In the genomic region with DNA sequence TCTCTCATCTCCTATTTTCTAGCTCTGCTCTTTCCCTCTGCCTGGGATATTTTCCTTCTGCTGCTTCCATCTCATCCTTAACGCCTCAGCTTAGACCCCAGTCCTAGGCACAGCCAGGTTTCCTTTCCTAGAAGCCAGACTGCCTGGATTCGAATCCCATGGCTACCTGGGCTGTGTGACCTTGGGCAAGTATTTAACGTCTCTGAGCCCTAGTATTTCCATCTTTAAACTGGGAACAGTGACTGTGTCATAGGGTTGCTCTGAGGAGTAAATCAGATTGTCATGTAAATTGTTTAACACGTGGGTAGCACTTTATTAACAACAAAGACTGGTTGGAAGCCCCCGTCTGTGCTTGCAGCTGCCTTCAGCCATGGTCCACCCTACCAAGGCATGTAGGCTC, we compare ENCODE assay signal across 20 cellular contexts. TPM values are rescaled to one million over a fixed set of nuclear protein-coding genes. Genes with fewer than 3 reads are reported as not detected.
DNase-seq lines count a peak whose midpoint lies in the region; ATAC-seq, FAIRE-seq and TF ChIP-seq lines count a peak whose summit lies in the region.
"Had no signal": no experiment of that assay in that cellular context is flagged by ENCODE, and none has a peak within 500 bp of the region (broad histone marks: within the 10 kb centered on the region; RNA-seq: fewer than 3 reads in every experiment).

No MANE protein-coding gene starts in this region.

- no peak overlapping the region for H3K27ac ChIP-seq in K562 (ENCODE audit: extremely low read depth, low read depth, low read length)
- H3K27ac ChIP-seq in naive thymus-derived CD4-positive, alpha-beta T cell (ENCODE audit: low read depth, low read length) = no peak overlapping the region
- H3K27ac ChIP-seq in thoracic aorta = peak overlapping the region; percentile 95 to 98
- no peak overlapping the region for H3K27ac ChIP-seq in testis

- H3K4me1 ChIP-seq in K562 (replicated peaks in 1 of 2; ENCODE audit: control insufficient read depth in 2 of 2, insufficient read depth in 2 of 2, low read length in 2 of 2) = peaks cover 36 to 57% of the 10 kb centered on the region in 2 experiments
- H3K4me1 ChIP-seq in naive thymus-derived CD4-positive, alpha-beta T cell (ENCODE audit: control insufficient read depth in 2 of 2, insufficient read depth in 2 of 2, low read length in 2 of 2) = peaks cover 23 to 57% of the 10 kb centered on the region in 2 donors
- peaks cover 64 to 92% of the 10 kb centered on the region in 2 donors for H3K4me1 ChIP-seq in thoracic aorta (ENCODE audit: control insufficient read depth in 1 of 2, low read depth in 2 of 2)
- peaks cover 17% of the 10 kb centered on the region for H3K4me1 ChIP-seq in testis

- intact Hi-C loops in K562 (cut with micrococcal nuclease) (loop anchor here (5.0 kb wide), 2 partner anchors 72 to 192 kb away; no protein-coding TSS in a partner anchor), testis (cut with DNase I; ENCODE audit: low total_unique reads) (no loop called here)
- intact Hi-C loops in naive thymus-derived CD4-positive, alpha-beta T cell (cut with micrococcal nuclease) = loop anchor here in 1 of 2 donors (5.0 kb wide), 1 partner anchor 192 kb away; no protein-coding TSS in a partner anchor

- peaks cover 86% of the 10 kb centered on the region for H3K79me2 ChIP-seq in K562 (ENCODE audit: control insufficient read depth, insufficient read depth, low read length)

- H3K27me3 ChIP-seq in K562 (ENCODE audit: control insufficient read depth in 2 of 2, insufficient read depth in 2 of 2, low read length in 2 of 2) (no peaks in the 10 kb centered on the region), thoracic aorta (replicated peaks; ENCODE audit: insufficient read depth) (no peaks in the 10 kb centered on the region), testis (no peaks in the 10 kb centered on the region)
- H3K27me3 ChIP-seq in naive thymus-derived CD4-positive, alpha-beta T cell (ENCODE audit: control insufficient read depth in 2 of 2, insufficient read depth in 2 of 2, low read length in 2 of 2) = no peaks in the 10 kb centered on the region
- H3K27me3 ChIP-seq: adrenal gland, hepatocyte had no signal

- no peak for DNase-seq in activated T-cell treated with anti-CD3 and anti-CD28 coated beads, Interleukin-2, amount 50 U/mL, for 72 hours
- no peak for DNase-seq in activated T-cell treated with anti-CD3 and anti-CD28 coated beads, Interleukin-2, amount 50 U/mL, for 4 hours
- no peak for DNase-seq in K562 (ENCODE audit: extremely low read depth in 1 of 4, low spot score in 3 of 4)
- no peak for DNase-seq in naive thymus-derived CD4-positive, alpha-beta T cell
- no peak for DNase-seq in thoracic aorta (ENCODE audit: low spot score)
- no peak for DNase-seq in glutamatergic neuron
- no peak for DNase-seq in testis
- DNase-seq in NCI-H1417 treated with DMSO at 0.1 percent for 48 hours (lab: John Stamatoyannopoulos, UW) = no peak
- DNase-seq: DMS79 treated with DMSO at 0.1 percent for 48 hours; effector CD8-positive, alpha-beta T cell; HFFc6; spleen had no signal

- H3K4me2 ChIP-seq in K562 (ENCODE audit: insufficient read depth, low read length) = no peak overlapping the region

- H3K9me1 ChIP-seq in K562 (ENCODE audit: control insufficient read depth, insufficient read depth, low read length) = peaks cover 18% of the 10 kb centered on the region

- no peak for TF ChIP-seq CTCF in K562 (IDR thresholded peaks at IDR 0.05 in 2 of 3, conservative IDR thresholded peaks at IDR 0.05 in 1 of 3; ENCODE audit: insufficient read depth in 2 of 3, low read depth in 1 of 3, low read length in 3 of 3)
- no peak for TF ChIP-seq CTCF in thoracic aorta (IDR thresholded peaks at IDR 0.05)
- no peak for TF ChIP-seq CTCF in glutamatergic neuron (IDR thresholded peaks at IDR 0.05; ENCODE audit: partially characterized antibody, unreplicated experiment)
- no peak for TF ChIP-seq CTCF in testis (IDR thresholded peaks at IDR 0.05)

- CTCF ChIA-PET in K562 (lab: Yijun Ruan, JAX; ENCODE audit: low intra/inter-chr PET ratio) = no interaction called here
- CTCF ChIA-PET in naive thymus-derived CD4-positive, alpha-beta T cell (lab: Charles Lee) = interaction anchor here (3.5 to 8.2 kb wide), 2 partner anchors 18 to 59 kb away, joined by 11 to 110 read pairs; partner anchors contain the start of gene DHRS3

- H3K36me3 ChIP-seq in K562 (ENCODE audit: control insufficient read depth, insufficient read depth, low read length) (peaks cover 71% of the 10 kb centered on the region), thoracic aorta (no peaks in the 10 kb centered on the region), testis (ENCODE audit: low read depth, missing control alignments) (no peaks in the 10 kb centered on the region)
- no peaks in the 10 kb centered on the region for H3K36me3 ChIP-seq in naive thymus-derived CD4-positive, alpha-beta T cell (ENCODE audit: control insufficient read depth in 2 of 3, insufficient read depth in 3 of 3, low read length in 3 of 3)
- H3K36me3 ChIP-seq: adrenal gland, spleen had no signal

- 66% methylated on average over 5 of the region's 5 CpGs for WGBS in K562 (ENCODE audit: insufficient coverage, low coverage, missing lambda C conversion rate)
- 68 to 84% methylated on average over 5 of the region's 5 CpGs for WGBS in testis, 2 donors

- no TSS peak for BruUV-seq in K562 (replicated peaks; lab: Mats Ljungman, UMichigan)

- no peak overlapping the region for H2AFZ ChIP-seq in K562 (ENCODE audit: low read depth, low read length)
- H2AFZ ChIP-seq: hepatocyte had no signal

- no peak for TF ChIP-seq EP300 in K562 (IDR thresholded peaks at IDR 0.05; ENCODE audit: low read length)

- no peak for TF ChIP-seq POLR2A in K562 (conservative IDR thresholded peaks at IDR 0.05)
- TF ChIP-seq POLR2A in testis (IDR thresholded peaks at IDR 0.05) = no peak

- peaks cover 69% of the 10 kb centered on the region for H3K4me1 Mint-ChIP-seq in activated T-cell treated with anti-CD3 and anti-CD28 coated beads, Interleukin-2, amount 50 U/mL, for 72 hours (ENCODE audit: low read depth)
- peaks cover 60% of the 10 kb centered on the region for H3K4me1 Mint-ChIP-seq in activated T-cell treated with anti-CD3 and anti-CD28 coated beads, Interleukin-2, amount 50 U/mL, for 4 hours (ENCODE audit: low read depth)
- peaks cover 27 to 85% (median 72%) of the 10 kb centered on the region in 7 donors for H3K4me1 Mint-ChIP-seq in naive thymus-derived CD4-positive, alpha-beta T cell
- no peaks in the 10 kb centered on the region for H3K4me1 Mint-ChIP-seq in glutamatergic neuron (ENCODE audit: low read depth, unreplicated experiment)

- ATAC-seq in activated T-cell treated with anti-CD3 and anti-CD28 coated beads, Interleukin-2, amount 50 U/mL, for 72 hours (replicated peaks in 1 of 2) = no peak
- no peak for ATAC-seq in activated T-cell treated with anti-CD3 and anti-CD28 coated beads, Interleukin-2, amount 50 U/mL, for 4 hours
- ATAC-seq in K562 (no peak), thoracic aorta (ENCODE audit: insufficient number of reproducible peaks, low FRiP score, low read depth) (no peak)
- ATAC-seq in naive thymus-derived CD4-positive, alpha-beta T cell = no peak

- no peak overlapping the region for H3K9ac ChIP-seq in K562 (ENCODE audit: insufficient read depth in 1 of 2, low read depth in 2 of 2, low read length in 2 of 2)

- no peak for TF ChIP-seq RAD21 in K562 (CRISPR knock-in tag; conservative IDR thresholded peaks at IDR 0.05 in 1 of 2, IDR thresholded peaks at IDR 0.05 in 1 of 2)

- peak overlapping the region; percentile 24 for H3K27ac Mint-ChIP-seq in activated T-cell treated with anti-CD3 and anti-CD28 coated beads, Interleukin-2, amount 50 U/mL, for 72 hours
- H3K27ac Mint-ChIP-seq in naive thymus-derived CD4-positive, alpha-beta T cell = peak overlapping the region in 6 of 9 donors; percentile 2 to 47 (median 26)
- H3K27ac Mint-ChIP-seq in glutamatergic neuron (ENCODE audit: unreplicated experiment) = no peak overlapping the region
- H3K27ac Mint-ChIP-seq: HFFc6 had no signal

- peaks cover 31% of the 10 kb centered on the region for H4K20me1 ChIP-seq in K562 (replicated peaks; ENCODE audit: control insufficient read depth, insufficient read depth, low read length)

- no peak overlapping the region for H3K4me3 Mint-ChIP-seq in activated T-cell treated with anti-CD3 and anti-CD28 coated beads, Interleukin-2, amount 50 U/mL, for 72 hours
- H3K4me3 Mint-ChIP-seq in activated T-cell treated with anti-CD3 and anti-CD28 coated beads, Interleukin-2, amount 50 U/mL, for 4 hours = no peak overlapping the region
- peak overlapping the region in 1 of 10 donors; percentile 33 for H3K4me3 Mint-ChIP-seq in naive thymus-derived CD4-positive, alpha-beta T cell
- no peak overlapping the region for H3K4me3 Mint-ChIP-seq in glutamatergic neuron (ENCODE audit: unreplicated experiment)
- H3K4me3 Mint-ChIP-seq: HFFc6 had no signal

- no peak overlapping the region for H3K4me3 ChIP-seq in K562
- H3K4me3 ChIP-seq in naive thymus-derived CD4-positive, alpha-beta T cell (ENCODE audit: low read length) = no peak overlapping the region
- H3K4me3 ChIP-seq in thoracic aorta = no peak overlapping the region
- no peak overlapping the region for H3K4me3 ChIP-seq in testis
- H3K4me3 ChIP-seq: adrenal gland, hepatocyte, spleen had no signal

- in situ Hi-C loops in K562 (cut with MboI) = loop anchor here (25.0 kb wide), 1 partner anchor 287 kb away; no protein-coding TSS in a partner anchor

- peaks cover 0 to 1% of the 10 kb centered on the region in 2 donors for H3K36me3 Mint-ChIP-seq in activated T-cell treated with anti-CD3 and anti-CD28 coated beads, Interleukin-2, amount 50 U/mL, for 72 hours (ENCODE audit: insufficient read depth in 2 of 2)
- H3K36me3 Mint-ChIP-seq in activated T-cell treated with anti-CD3 and anti-CD28 coated beads, Interleukin-2, amount 50 U/mL, for 4 hours (ENCODE audit: insufficient read depth) = no peaks in the 10 kb centered on the region
- H3K36me3 Mint-ChIP-seq in naive thymus-derived CD4-positive, alpha-beta T cell = peaks cover 0 to 12% (median 6%) of the 10 kb centered on the region in 5 donors
- no peaks in the 10 kb centered on the region for H3K36me3 Mint-ChIP-seq in glutamatergic neuron (ENCODE audit: unreplicated experiment)

- no peaks in the 10 kb centered on the region for H3K9me3 Mint-ChIP-seq in activated T-cell treated with anti-CD3 and anti-CD28 coated beads, Interleukin-2, amount 50 U/mL, for 72 hours
- H3K9me3 Mint-ChIP-seq in activated T-cell treated with anti-CD3 and anti-CD28 coated beads, Interleukin-2, amount 50 U/mL, for 4 hours = no peaks in the 10 kb centered on the region
- H3K9me3 Mint-ChIP-seq in naive thymus-derived CD4-positive, alpha-beta T cell = no peaks in the 10 kb centered on the region
- H3K9me3 Mint-ChIP-seq in glutamatergic neuron (ENCODE audit: unreplicated experiment) = peaks cover 4% of the 10 kb centered on the region
- H3K9me3 Mint-ChIP-seq: HFFc6 had no signal

- FAIRE-seq in K562 (lab: Jason Lieb, UNC) = no peak
- FAIRE-seq: RCC 7860 had no signal

- POLR2A ChIA-PET in K562 (lab: Yijun Ruan, JAX) = interaction anchor here (0.6 to 2.0 kb wide), 6 partner anchors 10 to 1270 kb away, joined by 3 to 7 read pairs (median 4); no protein-coding TSS in a partner anchor
- POLR2A ChIA-PET in naive thymus-derived CD4-positive, alpha-beta T cell (lab: Charles Lee) = interaction anchor here (12.3 kb wide), 1 partner anchor 18 kb away, joined by 204 read pairs; the partner anchor contains the start of gene DHRS3

- H3K9me3 ChIP-seq in K562 (replicated peaks; ENCODE audit: control insufficient read depth, insufficient read depth, low read depth, low read length) = no peaks in the 10 kb centered on the region
- H3K9me3 ChIP-seq in naive thymus-derived CD4-positive, alpha-beta T cell (ENCODE audit: control insufficient read depth in 2 of 3, low read length in 3 of 3) = no peaks in the 10 kb centered on the region
- no peaks in the 10 kb centered on the region for H3K9me3 ChIP-seq in thoracic aorta
- H3K9me3 ChIP-seq in testis = no peaks in the 10 kb centered on the region
- H3K9me3 ChIP-seq: adrenal gland, spleen had no signal

- no peaks in the 10 kb centered on the region for H3K27me3 Mint-ChIP-seq in activated T-cell treated with anti-CD3 and anti-CD28 coated beads, Interleukin-2, amount 50 U/mL, for 72 hours (ENCODE audit: low read depth)
- H3K27me3 Mint-ChIP-seq in activated T-cell treated with anti-CD3 and anti-CD28 coated beads, Interleukin-2, amount 50 U/mL, for 4 hours (ENCODE audit: low read depth) = no peaks in the 10 kb centered on the region
- H3K27me3 Mint-ChIP-seq in naive thymus-derived CD4-positive, alpha-beta T cell = peaks cover 0 to 5% (median 0%) of the 10 kb centered on the region in 5 donors
- H3K27me3 Mint-ChIP-seq in glutamatergic neuron (ENCODE audit: unreplicated experiment) = peaks cover 14% of the 10 kb centered on the region

RNA-seq across cellular contexts. Expression of gene DHRS3, which starts 18.4 kb away (rescaled TPM):
- total RNA-seq in activated T-cell treated with anti-CD3 and anti-CD28 coated beads, Interleukin-2, amount 50 U/mL, for 72 hours = 10 to 100 TPM; 60.4 to 65.3 TPM
- total RNA-seq in activated T-cell treated with anti-CD3 and anti-CD28 coated beads, Interleukin-2, amount 50 U/mL, for 4 hours = 10 to 100 TPM; 60.4 to 72.6 (median 69.9) TPM
- 74.0 and 164 TPM in 2 replicates for total RNA-seq in K562 (2011; cell fraction: chromatin; rRNA removed; ENCODE audit: low replicate concordance)
- 181 and 211 TPM in 2 replicates for total RNA-seq in K562 (2011; cell fraction: nucleolus; rRNA removed)
- total RNA-seq in K562 (2011; cell fraction: nucleoplasm; rRNA removed) = 160 and 179 TPM in 2 replicates
- 62.3 and 67.3 TPM in 2 replicates for total RNA-seq in K562 (2014; rRNA removed)
- 37.6 and 43.5 TPM in 2 replicates for total RNA-seq in K562 (2014; rRNA removed; fragmentation: Illumina TruSeq; extraction: Trizol)
- 58.7 and 60.6 TPM in 2 replicates for total RNA-seq in K562 (2015; rRNA removed; fragmentation: Illumina TruSeq; extraction: Trizol)
- total RNA-seq in K562 (2021) = 109 and 116 TPM in 2 replicates
- polyA plus RNA-seq in K562 (2011; rRNA removed) = 58.7 and 66.5 TPM in 2 replicates
- 72.1 and 104 TPM in 2 replicates for polyA plus RNA-seq in K562 (2011; cell fraction: cytosol; rRNA removed)
- 71.2 and 105 TPM in 2 replicates for polyA plus RNA-seq in K562 (2011; cell fraction: nucleus; rRNA removed)
- polyA plus RNA-seq in K562 (2012) = 35.6 and 41.5 TPM in 2 replicates
- polyA plus RNA-seq in K562 (2014; fragmentation: Illumina TruSeq; extraction: Trizol) = 39.4 and 46.3 TPM in 2 replicates
- 10 to 100 TPM; 21.0 to 80.0 TPM for polyA plus RNA-seq in K562 (2014; fragmentation: Nextera tagmentation; extraction: Ambion mirVana)
- polyA plus RNA-seq in K562 (2014; rRNA removed) = 57.0 and 59.6 TPM in 2 replicates
- 101 and 181 TPM in 2 replicates for polyA minus RNA-seq in K562 (2011; rRNA and poly(A)+ RNA removed)
- polyA minus RNA-seq in K562 (2011; cell fraction: cytosol; rRNA and poly(A)+ RNA removed) = 117 and 156 TPM in 2 replicates
- polyA minus RNA-seq in K562 (2011; cell fraction: nucleus; rRNA and poly(A)+ RNA removed) = 40.9 and 42.4 TPM in 2 replicates
- 100 to 1,000 TPM in 2 of 5 experiments, 10 to 100 TPM in 3; 60.2 to 115 (median 74.7) TPM for total RNA-seq in naive thymus-derived CD4-positive, alpha-beta T cell
- 10 to 100 TPM; 39.9 to 44.9 TPM for polyA plus RNA-seq in naive thymus-derived CD4-positive, alpha-beta T cell
- total RNA-seq in thoracic aorta = 100 to 1,000 TPM in 1 of 2 donors, 10 to 100 TPM in 1; 65.9 to 150 TPM
- total RNA-seq in glutamatergic neuron (ENCODE audit: unreplicated experiment) = not detected
- 10 to 100 TPM; 27.1 to 30.2 TPM for total RNA-seq in testis
- polyA plus RNA-seq in testis (ENCODE audit: insufficient read depth, low read depth, low replicate concordance) = 38.7 TPM
- total RNA-seq: HT1080 had no signal

RNA-seq across cellular contexts. Expression of gene AADACL4, which starts 44.2 kb away (rescaled TPM):
- not detected for total RNA-seq in activated T-cell treated with anti-CD3 and anti-CD28 coated beads, Interleukin-2, amount 50 U/mL, for 72 hours
- not detected for total RNA-seq in activated T-cell treated with anti-CD3 and anti-CD28 coated beads, Interleukin-2, amount 50 U/mL, for 4 hours
- total RNA-seq in K562 (2011; cell fraction: chromatin; rRNA removed; ENCODE audit: low replicate concordance) = not detected in 2 replicates
- total RNA-seq in K562 (2011; cell fraction: nucleolus; rRNA removed) = not detected in 2 replicates
- not detected in 2 replicates for total RNA-seq in K562 (2011; cell fraction: nucleoplasm; rRNA removed)
- total RNA-seq in K562 (2014; rRNA removed) = not detected in 2 replicates
- total RNA-seq in K562 (2014; rRNA removed; fragmentation: Illumina TruSeq; extraction: Trizol) = not detected in 2 replicates
- not detected in 2 replicates for total RNA-seq in K562 (2015; rRNA removed; fragmentation: Illumina TruSeq; extraction: Trizol)
- total RNA-seq in K562 (2021) = not detected in 2 replicates
- polyA plus RNA-seq in K562 (2011; rRNA removed) = not detected in 2 replicates
- polyA plus RNA-seq in K562 (2011; cell fraction: cytosol; rRNA removed) = not detected in 2 replicates
- not detected in 2 replicates for polyA plus RNA-seq in K562 (2011; cell fraction: nucleus; rRNA removed)
- polyA plus RNA-seq in K562 (2012) = not detected in 2 replicates
- polyA plus RNA-seq in K562 (2014; fragmentation: Illumina TruSeq; extraction: Trizol) = not detected in 2 replicates
- polyA plus RNA-seq in K562 (2014; fragmentation: Nextera tagmentation; extraction: Ambion mirVana) = not detected
- not detected in 2 replicates for polyA plus RNA-seq in K562 (2014; rRNA removed)
- polyA minus RNA-seq in K562 (2011; rRNA and poly(A)+ RNA removed) = not detected in 2 replicates
- polyA minus RNA-seq in K562 (2011; cell fraction: cytosol; rRNA and poly(A)+ RNA removed) = not detected in 2 replicates
- polyA minus RNA-seq in K562 (2011; cell fraction: nucleus; rRNA and poly(A)+ RNA removed) = not detected in 2 replicates
- total RNA-seq in naive thymus-derived CD4-positive, alpha-beta T cell = not detected
- not detected for polyA plus RNA-seq in naive thymus-derived CD4-positive, alpha-beta T cell
- total RNA-seq in thoracic aorta = not detected
- not detected for total RNA-seq in glutamatergic neuron (ENCODE audit: unreplicated experiment)
- total RNA-seq in testis = not detected
- 0.66 TPM for polyA plus RNA-seq in testis (ENCODE audit: insufficient read depth, low read depth, low replicate concordance)
- total RNA-seq: adrenal gland, fibroblast of lung, HFFc6, HT1080, mononuclear cell, osteocyte, ureter had no signal
- polyA plus RNA-seq: fibroblast of lung, hepatocyte had no signal

Comparison
In these comparisons a context has a peak if more than half of its experiments do, and no peak if none do; other contexts are left out.
1. H3K27ac ChIP-seq: peak in thoracic aorta (2 of 2); none in K562 (single experiment), naive thymus-derived CD4-positive, alpha-beta T cell (single experiment) and testis (0 of 2).
2. RNA of gene DHRS3, which starts 18.4 kb away (total RNA-seq): 65.9 to 150 TPM in thoracic aorta, 60.2 to 115 TPM in naive thymus-derived CD4-positive, alpha-beta T cell, 60.4 to 72.6 TPM in activated T-cell treated with anti-CD3 and anti-CD28 coated beads, Interleukin-2, amount 50 U/mL, for 4 hours, 60.4 to 65.3 TPM in activated T-cell treated with anti-CD3 and anti-CD28 coated beads, Interleukin-2, amount 50 U/mL, for 72 hours, 37.6 to 211 TPM in K562 and 27.1 to 30.2 TPM in testis; not detected in glutamatergic neuron (single experiment); every median in the first group is over 10 times any median in the second.